In the genomic region with DNA sequence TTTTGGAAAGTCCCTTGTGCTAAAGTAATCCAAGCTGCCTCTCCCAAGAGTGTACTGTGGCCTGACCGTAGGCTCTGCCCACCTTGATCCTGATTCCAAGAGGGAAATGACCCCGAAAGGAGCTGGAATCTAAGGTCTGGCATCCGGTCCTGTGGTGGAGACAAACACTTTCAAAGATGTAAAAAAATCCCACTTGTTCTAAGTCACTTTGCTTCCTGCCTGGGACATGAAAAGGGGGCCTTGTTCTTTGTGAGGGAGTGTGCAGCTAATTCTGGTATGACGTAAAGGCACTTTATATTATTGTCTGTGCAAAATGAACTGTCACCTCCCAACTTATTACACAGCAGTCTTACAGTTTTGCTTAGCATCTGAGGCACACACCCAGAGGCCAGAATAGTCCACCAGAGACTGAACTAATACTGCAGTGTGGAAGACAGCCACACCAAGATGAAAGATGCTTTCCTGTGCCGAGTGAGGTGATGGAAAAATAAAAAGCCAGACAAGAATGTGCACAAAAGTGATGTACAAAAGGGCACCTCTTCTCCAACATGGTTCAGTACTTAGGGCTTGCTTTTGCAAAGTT, we compare ENCODE assay signal across 2 cellular contexts.
TF ChIP-seq lines count a peak whose summit lies in the region.

No MANE protein-coding gene starts in this region.

TF ChIP-seq in HepG2, 621 proteins besides CTCF, POLR2A, EP300 and RAD21 (continues in another document):
- TF ChIP-seq NCOA2 (CRISPR knock-in tag; IDR thresholded peaks at IDR 0.05) (no peak), AHR (CRISPR knock-in tag; IDR thresholded peaks at IDR 0.05) (no peak), ZNF317 (CRISPR knock-in tag; IDR thresholded peaks at IDR 0.05) (no peak), HMGA1 (CRISPR knock-in tag; conservative IDR thresholded peaks at IDR 0.05) (no peak), ZKSCAN5 (CRISPR knock-in tag; IDR thresholded peaks at IDR 0.05) (no peak)
- TF ChIP-seq, protein P1, sequence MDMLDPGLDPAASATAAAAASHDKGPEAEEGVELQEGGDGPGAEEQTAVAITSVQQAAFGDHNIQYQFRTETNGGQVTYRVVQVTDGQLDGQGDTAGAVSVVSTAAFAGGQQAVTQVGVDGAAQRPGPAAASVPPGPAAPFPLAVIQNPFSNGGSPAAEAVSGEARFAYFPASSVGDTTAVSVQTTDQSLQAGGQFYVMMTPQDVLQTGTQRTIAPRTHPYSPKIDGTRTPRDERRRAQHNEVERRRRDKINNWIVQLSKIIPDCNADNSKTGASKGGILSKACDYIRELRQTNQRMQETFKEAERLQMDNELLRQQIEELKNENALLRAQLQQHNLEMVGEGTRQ (IDR thresholded peaks at IDR 0.05; ENCODE audit: low read depth, low read length) = no peak
- TF ChIP-seq, protein P1 (CRISPR knock-in tag; IDR thresholded peaks at IDR 0.05; ENCODE audit: borderline replicate concordance) = no peak
- TF ChIP-seq, protein P2, sequence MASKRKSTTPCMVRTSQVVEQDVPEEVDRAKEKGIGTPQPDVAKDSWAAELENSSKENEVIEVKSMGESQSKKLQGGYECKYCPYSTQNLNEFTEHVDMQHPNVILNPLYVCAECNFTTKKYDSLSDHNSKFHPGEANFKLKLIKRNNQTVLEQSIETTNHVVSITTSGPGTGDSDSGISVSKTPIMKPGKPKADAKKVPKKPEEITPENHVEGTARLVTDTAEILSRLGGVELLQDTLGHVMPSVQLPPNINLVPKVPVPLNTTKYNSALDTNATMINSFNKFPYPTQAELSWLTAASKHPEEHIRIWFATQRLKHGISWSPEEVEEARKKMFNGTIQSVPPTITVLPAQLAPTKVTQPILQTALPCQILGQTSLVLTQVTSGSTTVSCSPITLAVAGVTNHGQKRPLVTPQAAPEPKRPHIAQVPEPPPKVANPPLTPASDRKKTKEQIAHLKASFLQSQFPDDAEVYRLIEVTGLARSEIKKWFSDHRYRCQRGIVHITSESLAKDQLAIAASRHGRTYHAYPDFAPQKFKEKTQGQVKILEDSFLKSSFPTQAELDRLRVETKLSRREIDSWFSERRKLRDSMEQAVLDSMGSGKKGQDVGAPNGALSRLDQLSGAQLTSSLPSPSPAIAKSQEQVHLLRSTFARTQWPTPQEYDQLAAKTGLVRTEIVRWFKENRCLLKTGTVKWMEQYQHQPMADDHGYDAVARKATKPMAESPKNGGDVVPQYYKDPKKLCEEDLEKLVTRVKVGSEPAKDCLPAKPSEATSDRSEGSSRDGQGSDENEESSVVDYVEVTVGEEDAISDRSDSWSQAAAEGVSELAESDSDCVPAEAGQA (IDR thresholded peaks at IDR 0.05; ENCODE audit: low read depth) = no peak
- TF ChIP-seq, protein P2 (CRISPR knock-in tag; IDR thresholded peaks at IDR 0.05; ENCODE audit: borderline replicate concordance) = no peak
- TF ChIP-seq, protein P3, sequence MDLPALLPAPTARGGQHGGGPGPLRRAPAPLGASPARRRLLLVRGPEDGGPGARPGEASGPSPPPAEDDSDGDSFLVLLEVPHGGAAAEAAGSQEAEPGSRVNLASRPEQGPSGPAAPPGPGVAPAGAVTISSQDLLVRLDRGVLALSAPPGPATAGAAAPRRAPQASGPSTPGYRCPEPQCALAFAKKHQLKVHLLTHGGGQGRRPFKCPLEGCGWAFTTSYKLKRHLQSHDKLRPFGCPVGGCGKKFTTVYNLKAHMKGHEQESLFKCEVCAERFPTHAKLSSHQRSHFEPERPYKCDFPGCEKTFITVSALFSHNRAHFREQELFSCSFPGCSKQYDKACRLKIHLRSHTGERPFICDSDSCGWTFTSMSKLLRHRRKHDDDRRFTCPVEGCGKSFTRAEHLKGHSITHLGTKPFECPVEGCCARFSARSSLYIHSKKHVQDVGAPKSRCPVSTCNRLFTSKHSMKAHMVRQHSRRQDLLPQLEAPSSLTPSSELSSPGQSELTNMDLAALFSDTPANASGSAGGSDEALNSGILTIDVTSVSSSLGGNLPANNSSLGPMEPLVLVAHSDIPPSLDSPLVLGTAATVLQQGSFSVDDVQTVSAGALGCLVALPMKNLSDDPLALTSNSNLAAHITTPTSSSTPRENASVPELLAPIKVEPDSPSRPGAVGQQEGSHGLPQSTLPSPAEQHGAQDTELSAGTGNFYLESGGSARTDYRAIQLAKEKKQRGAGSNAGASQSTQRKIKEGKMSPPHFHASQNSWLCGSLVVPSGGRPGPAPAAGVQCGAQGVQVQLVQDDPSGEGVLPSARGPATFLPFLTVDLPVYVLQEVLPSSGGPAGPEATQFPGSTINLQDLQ (CRISPR knock-in tag; IDR thresholded peaks at IDR 0.05) = no peak
- TF ChIP-seq, protein P4, sequence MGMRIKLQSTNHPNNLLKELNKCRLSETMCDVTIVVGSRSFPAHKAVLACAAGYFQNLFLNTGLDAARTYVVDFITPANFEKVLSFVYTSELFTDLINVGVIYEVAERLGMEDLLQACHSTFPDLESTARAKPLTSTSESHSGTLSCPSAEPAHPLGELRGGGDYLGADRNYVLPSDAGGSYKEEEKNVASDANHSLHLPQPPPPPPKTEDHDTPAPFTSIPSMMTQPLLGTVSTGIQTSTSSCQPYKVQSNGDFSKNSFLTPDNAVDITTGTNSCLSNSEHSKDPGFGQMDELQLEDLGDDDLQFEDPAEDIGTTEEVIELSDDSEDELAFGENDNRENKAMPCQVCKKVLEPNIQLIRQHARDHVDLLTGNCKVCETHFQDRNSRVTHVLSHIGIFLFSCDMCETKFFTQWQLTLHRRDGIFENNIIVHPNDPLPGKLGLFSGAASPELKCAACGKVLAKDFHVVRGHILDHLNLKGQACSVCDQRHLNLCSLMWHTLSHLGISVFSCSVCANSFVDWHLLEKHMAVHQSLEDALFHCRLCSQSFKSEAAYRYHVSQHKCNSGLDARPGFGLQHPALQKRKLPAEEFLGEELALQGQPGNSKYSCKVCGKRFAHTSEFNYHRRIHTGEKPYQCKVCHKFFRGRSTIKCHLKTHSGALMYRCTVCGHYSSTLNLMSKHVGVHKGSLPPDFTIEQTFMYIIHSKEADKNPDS (CRISPR knock-in tag; IDR thresholded peaks at IDR 0.05) = no peak

TF ChIP-seq in H1, 55 proteins besides CTCF, POLR2A, EP300 and RAD21:
- TF ChIP-seq GTF2F1 (IDR thresholded peaks at IDR 0.05; ENCODE audit: borderline replicate concordance, low read depth, low read length) = no peak
- no peak for TF ChIP-seq TAF7 (optimal IDR thresholded peaks at IDR 0.05; ENCODE audit: borderline replicate concordance, low read depth, low read length)
- TF ChIP-seq, protein P5, sequence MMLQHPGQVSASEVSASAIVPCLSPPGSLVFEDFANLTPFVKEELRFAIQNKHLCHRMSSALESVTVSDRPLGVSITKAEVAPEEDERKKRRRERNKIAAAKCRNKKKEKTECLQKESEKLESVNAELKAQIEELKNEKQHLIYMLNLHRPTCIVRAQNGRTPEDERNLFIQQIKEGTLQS (IDR thresholded peaks at IDR 0.05; ENCODE audit: insufficient read depth, low read depth, low read length) = no peak
- TF ChIP-seq, protein P6, sequence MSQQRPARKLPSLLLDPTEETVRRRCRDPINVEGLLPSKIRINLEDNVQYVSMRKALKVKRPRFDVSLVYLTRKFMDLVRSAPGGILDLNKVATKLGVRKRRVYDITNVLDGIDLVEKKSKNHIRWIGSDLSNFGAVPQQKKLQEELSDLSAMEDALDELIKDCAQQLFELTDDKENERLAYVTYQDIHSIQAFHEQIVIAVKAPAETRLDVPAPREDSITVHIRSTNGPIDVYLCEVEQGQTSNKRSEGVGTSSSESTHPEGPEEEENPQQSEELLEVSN (IDR thresholded peaks at IDR 0.05) = no peak
- no peak for TF ChIP-seq KDM5A (IDR thresholded peaks at IDR 0.05; ENCODE audit: low read length)
- TF ChIP-seq CHD2 (IDR thresholded peaks at IDR 0.05; ENCODE audit: low read length) = no peak
